Comparison of ENCODE assay signal across 1 cellular context in the genomic region with DNA sequence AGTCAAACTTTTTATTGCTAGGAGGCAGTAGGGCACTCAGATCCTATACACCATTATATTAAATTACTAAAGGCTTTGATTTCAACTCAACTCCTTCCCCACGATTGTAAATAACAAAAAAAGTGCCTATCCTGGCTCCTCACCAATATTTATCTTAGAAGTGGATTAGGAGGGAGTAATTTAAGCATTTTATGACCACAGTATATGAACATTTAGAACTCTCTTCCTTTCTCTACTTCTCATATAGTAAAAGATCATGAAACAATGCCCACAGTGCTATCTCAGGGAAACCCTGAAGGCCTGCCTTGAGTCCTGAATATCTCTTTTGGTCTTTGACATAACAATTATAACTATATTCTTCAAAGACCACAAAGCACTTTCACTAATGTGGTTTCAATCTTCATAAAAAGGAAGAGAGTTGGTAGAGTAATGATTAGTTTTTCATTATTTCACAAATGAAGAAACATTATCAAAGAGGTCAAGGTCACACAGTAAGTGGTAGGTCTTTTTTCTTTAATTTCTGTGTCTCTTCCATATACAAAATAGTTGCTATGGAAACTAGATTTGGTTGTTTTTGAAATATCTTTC.
A peak's percentile ranks its signal among the peaks of the same experiment; 100 is the strongest.
TF ChIP-seq lines count a peak whose summit lies in the region.

No MANE protein-coding gene starts in this region.

TF ChIP-seq in K562, 482 proteins besides CTCF, POLR2A, EP300 and RAD21:
- TF ChIP-seq SMARCE1 (IDR thresholded peaks at IDR 0.05), result no peak
- peak; percentile 36; the same call in 1 of the 2 replicates for TF ChIP-seq RFX1 (IDR thresholded peaks at IDR 0.05)
